In genomic region chr17:80511222-80512180, GRCh38 we compare ENCODE assay signal across 1 cellular context.
TF ChIP-seq lines count a peak whose summit lies in the region.

No MANE protein-coding gene starts in this region.

TF ChIP-seq in K562, 482 proteins besides CTCF, POLR2A, EP300 and RAD21:
- TF ChIP-seq PURB (CRISPR knock-in tag; IDR thresholded peaks at IDR 0.05; ENCODE audit: low read depth) (no peak), MAFK (IDR thresholded peaks at IDR 0.05; ENCODE audit: low read length) (no peak), FOXP1 (CRISPR knock-in tag; IDR thresholded peaks at IDR 0.05) (no peak), USF1 (CRISPR knock-in tag; IDR thresholded peaks at IDR 0.05) (peak; percentile 11; the same call in 1 of the 2 replicates), ARID4B (CRISPR knock-in tag; IDR thresholded peaks at IDR 0.05) (no peak), ZNF277 (CRISPR knock-in tag; IDR thresholded peaks at IDR 0.05; ENCODE audit: borderline replicate concordance) (no peak), DMBX1 (CRISPR knock-in tag; IDR thresholded peaks at IDR 0.05; ENCODE audit: borderline replicate concordance) (no peak), TCF15 (CRISPR knock-in tag; IDR thresholded peaks at IDR 0.05) (no peak), HNRNPUL1 (IDR thresholded peaks at IDR 0.05; ENCODE audit: low read length) (no peak), FOS (IDR thresholded peaks at IDR 0.05; ENCODE audit: extremely low read depth, insufficient read length) (no peak), GTF2A2 (tag; IDR thresholded peaks at IDR 0.05) (no peak), ZZZ3 (IDR thresholded peaks at IDR 0.05) (no peak), ADNP (tag; IDR thresholded peaks at IDR 0.05) (no peak), RBM15 (IDR thresholded peaks at IDR 0.05; ENCODE audit: insufficient read depth, low read length) (no peak), HBP1 (CRISPR knock-in tag; IDR thresholded peaks at IDR 0.05) (no peak), ZNF263 (CRISPR knock-in tag; IDR thresholded peaks at IDR 0.05; ENCODE audit: borderline replicate concordance) (no peak), PHB (CRISPR knock-in tag; IDR thresholded peaks at IDR 0.05) (no peak), ELF4 (CRISPR knock-in tag; IDR thresholded peaks at IDR 0.05) (peak; percentile 46; the same call in 1 of the 2 replicates), HMG20A (CRISPR knock-in tag; conservative IDR thresholded peaks at IDR 0.05) (no peak), RBFOX2 (IDR thresholded peaks at IDR 0.05; ENCODE audit: low read depth, low read length) (no peak), ELF2 (CRISPR knock-in tag; IDR thresholded peaks at IDR 0.05) (no peak), CTBP1 (IDR thresholded peaks at IDR 0.05; ENCODE audit: borderline replicate concordance) (no peak), NFIC (IDR thresholded peaks at IDR 0.05) (no peak; the same call in 1 of the 2 replicates), ZFX (CRISPR knock-in tag; IDR thresholded peaks at IDR 0.05) (no peak), PML (IDR thresholded peaks at IDR 0.05; ENCODE audit: low read length) (no peak), PHF20 (IDR thresholded peaks at IDR 0.05; ENCODE audit: partially characterized antibody) (peak; percentile 20), ZNF778 (CRISPR knock-in tag; IDR thresholded peaks at IDR 0.05) (no peak), ZBTB7A (IDR thresholded peaks at IDR 0.05; ENCODE audit: borderline replicate concordance, control insufficient read depth, low read depth, low read length) (peak; percentile 76; the same call in 1 of the 2 replicates), SMC3 (conservative IDR thresholded peaks at IDR 0.05; ENCODE audit: insufficient read depth, low read depth, low read length) (0 out of 2 replicates have a peak, but pooled peaks have one; percentile 25), ZBTB5 (IDR thresholded peaks at IDR 0.05) (no peak), ZNF780A (CRISPR knock-in tag; IDR thresholded peaks at IDR 0.05) (no peak), CTCFL (IDR thresholded peaks at IDR 0.05; ENCODE audit: borderline replicate concordance, insufficient read depth, low read depth, low read length, poor library complexity, severe bottlenecking) (no peak), YY1 (IDR thresholded peaks at IDR 0.05; ENCODE audit: borderline replicate concordance in 1 of 3, control insufficient read depth in 1 of 3, extremely low read depth in 1 of 3, insufficient read depth in 3 of 3, insufficient read length in 1 of 3, insufficient replicate concordance in 2 of 3, low read depth in 1 of 3, low read length in 2 of 3) (no peak), HNRNPH1 (optimal IDR thresholded peaks at IDR 0.05; ENCODE audit: low read depth, low read length) (no peak), ZNF740 (CRISPR knock-in tag; IDR thresholded peaks at IDR 0.05) (no peak), ZNF740 (tag; IDR thresholded peaks at IDR 0.05) (no peak), PCBP1 (IDR thresholded peaks at IDR 0.05; ENCODE audit: low read depth, low read length, poor library complexity, severe bottlenecking) (no peak), HDAC1 (IDR thresholded peaks at IDR 0.05) (0 out of 4 replicates have a peak, but pooled peaks of 1 of the 2 experiments have one; percentile 37), ZNF830 (CRISPR knock-in tag; IDR thresholded peaks at IDR 0.05) (no peak)
- TF ChIP-seq, protein P1, sequence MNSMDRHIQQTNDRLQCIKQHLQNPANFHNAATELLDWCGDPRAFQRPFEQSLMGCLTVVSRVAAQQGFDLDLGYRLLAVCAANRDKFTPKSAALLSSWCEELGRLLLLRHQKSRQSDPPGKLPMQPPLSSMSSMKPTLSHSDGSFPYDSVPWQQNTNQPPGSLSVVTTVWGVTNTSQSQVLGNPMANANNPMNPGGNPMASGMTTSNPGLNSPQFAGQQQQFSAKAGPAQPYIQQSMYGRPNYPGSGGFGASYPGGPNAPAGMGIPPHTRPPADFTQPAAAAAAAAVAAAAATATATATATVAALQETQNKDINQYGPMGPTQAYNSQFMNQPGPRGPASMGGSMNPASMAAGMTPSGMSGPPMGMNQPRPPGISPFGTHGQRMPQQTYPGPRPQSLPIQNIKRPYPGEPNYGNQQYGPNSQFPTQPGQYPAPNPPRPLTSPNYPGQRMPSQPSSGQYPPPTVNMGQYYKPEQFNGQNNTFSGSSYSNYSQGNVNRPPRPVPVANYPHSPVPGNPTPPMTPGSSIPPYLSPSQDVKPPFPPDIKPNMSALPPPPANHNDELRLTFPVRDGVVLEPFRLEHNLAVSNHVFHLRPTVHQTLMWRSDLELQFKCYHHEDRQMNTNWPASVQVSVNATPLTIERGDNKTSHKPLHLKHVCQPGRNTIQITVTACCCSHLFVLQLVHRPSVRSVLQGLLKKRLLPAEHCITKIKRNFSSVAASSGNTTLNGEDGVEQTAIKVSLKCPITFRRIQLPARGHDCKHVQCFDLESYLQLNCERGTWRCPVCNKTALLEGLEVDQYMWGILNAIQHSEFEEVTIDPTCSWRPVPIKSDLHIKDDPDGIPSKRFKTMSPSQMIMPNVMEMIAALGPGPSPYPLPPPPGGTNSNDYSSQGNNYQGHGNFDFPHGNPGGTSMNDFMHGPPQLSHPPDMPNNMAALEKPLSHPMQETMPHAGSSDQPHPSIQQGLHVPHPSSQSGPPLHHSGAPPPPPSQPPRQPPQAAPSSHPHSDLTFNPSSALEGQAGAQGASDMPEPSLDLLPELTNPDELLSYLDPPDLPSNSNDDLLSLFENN (IDR thresholded peaks at IDR 0.05; ENCODE audit: low read depth in 2 of 2, low read length in 2 of 2): no peak
- TF ChIP-seq, protein P2, sequence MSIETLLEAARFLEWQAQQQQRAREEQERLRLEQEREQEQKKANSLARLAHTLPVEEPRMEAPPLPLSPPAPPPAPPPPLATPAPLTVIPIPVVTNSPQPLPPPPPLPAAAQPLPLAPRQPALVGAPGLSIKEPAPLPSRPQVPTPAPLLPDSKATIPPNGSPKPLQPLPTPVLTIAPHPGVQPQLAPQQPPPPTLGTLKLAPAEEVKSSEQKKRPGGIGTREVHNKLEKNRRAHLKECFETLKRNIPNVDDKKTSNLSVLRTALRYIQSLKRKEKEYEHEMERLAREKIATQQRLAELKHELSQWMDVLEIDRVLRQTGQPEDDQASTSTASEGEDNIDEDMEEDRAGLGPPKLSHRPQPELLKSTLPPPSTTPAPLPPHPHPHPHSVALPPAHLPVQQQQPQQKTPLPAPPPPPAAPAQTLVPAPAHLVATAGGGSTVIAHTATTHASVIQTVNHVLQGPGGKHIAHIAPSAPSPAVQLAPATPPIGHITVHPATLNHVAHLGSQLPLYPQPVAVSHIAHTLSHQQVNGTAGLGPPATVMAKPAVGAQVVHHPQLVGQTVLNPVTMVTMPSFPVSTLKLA (conservative IDR thresholded peaks at IDR 0.05): no peak
